ENCODE assay signal across 8 cellular contexts in genomic region chr4:111937368-111937767, GRCh38.
DNase-seq lines count a peak whose midpoint lies in the region; ATAC-seq, FAIRE-seq and TF ChIP-seq lines count a peak whose summit lies in the region.

No MANE protein-coding gene starts in this region.

- H3K4me2 ChIP-seq in endothelial cell of umbilical vein (ENCODE audit: insufficient read depth, low read length), result no peak overlapping the region

- intact Hi-C loops in endothelial cell of umbilical vein (cut with micrococcal nuclease), result loop anchor here (2.0 kb wide), 1 partner anchor 295 kb away; no protein-coding TSS in a partner anchor
- intact Hi-C loops in spleen (cut with DNase I; ENCODE audit: low total_unique reads), result no loop called here
- intact Hi-C loops in Right ventricle myocardium superior (cut with DNase I), result no loop called here
- intact Hi-C loops in heart right ventricle (cut with DNase I), result loop anchor here in 2 of 10 donors (2.0 to 10.0 kb wide), 2 partner anchors 31 to 293 kb away; no protein-coding TSS in a partner anchor

- no peak for FAIRE-seq in endothelial cell of umbilical vein (lab: Jason Lieb, UNC)

- no peak overlapping the region for H2AFZ ChIP-seq in endothelial cell of umbilical vein (ENCODE audit: low read depth, low read length)

- no peak overlapping the region for H3K9ac ChIP-seq in endothelial cell of umbilical vein (replicated peaks; ENCODE audit: extremely low read depth, insufficient read depth, low read length)

- H3K36me3 ChIP-seq in endothelial cell of umbilical vein (ENCODE audit: control insufficient read depth in 2 of 2, extremely low read depth in 1 of 2, insufficient read depth in 2 of 2, low read length in 2 of 2) (no peaks in the 10 kb centered on the region), spleen (no peaks in the 10 kb centered on the region), heart right ventricle (no peaks in the 10 kb centered on the region)

- H3K27me3 ChIP-seq in endothelial cell of umbilical vein (ENCODE audit: control insufficient read depth in 2 of 2, insufficient read depth in 2 of 2, low read length in 2 of 2), result peaks cover 7 to 12% of the 10 kb centered on the region in 2 experiments
- H3K27me3 ChIP-seq in spleen (replicated peaks in 1 of 7), result no peaks in the 10 kb centered on the region
- H3K27me3 ChIP-seq in heart right ventricle, result peaks cover 0 to 11% (median 7%) of the 10 kb centered on the region in 7 donors

- dilution Hi-C loops in endothelial cell of umbilical vein (cut with MboI; ENCODE audit: extremely low pct_ligation_motif_present, low sequenced_read_pairs), result no loop called here

- H3K9me1 ChIP-seq in endothelial cell of umbilical vein (replicated peaks; ENCODE audit: control insufficient read depth, extremely low read depth, insufficient read depth, low read length), result no peaks in the 10 kb centered on the region

- TF ChIP-seq CTCF in endothelial cell of umbilical vein (IDR thresholded peaks at IDR 0.05; ENCODE audit: extremely low read depth in 1 of 2, insufficient read depth in 1 of 2, low read depth in 1 of 2, low read length in 2 of 2), result no peak
- no peak for TF ChIP-seq CTCF in spleen (IDR thresholded peaks at IDR 0.05 in 8 of 11, conservative IDR thresholded peaks at IDR 0.05 in 3 of 11)
- TF ChIP-seq CTCF in heart right ventricle (IDR thresholded peaks at IDR 0.05), result no peak

- DNase-seq in NCI-H510A treated with DMSO at 0.1 percent for 48 hours (lab: John Stamatoyannopoulos, UW), result peak; percentile 19
- DNase-seq in NCI-H510A (lab: John Stamatoyannopoulos, UW), result no peak
- DNase-seq in NCI-H2227 treated with DMSO at 0.1 percent for 48 hours (lab: John Stamatoyannopoulos, UW), result peak; percentile 2
- DNase-seq in endothelial cell of umbilical vein (ENCODE audit: low read depth, low spot score), result peak; percentile 10
- no peak for DNase-seq in spleen
- DNase-seq in Right ventricle myocardium superior, result no peak
- no peak for DNase-seq in heart right ventricle

- BruUV-seq in endothelial cell of umbilical vein (replicated peaks; lab: Mats Ljungman, UMichigan), result no TSS peak

- H3K79me2 ChIP-seq in endothelial cell of umbilical vein (ENCODE audit: control insufficient read depth, insufficient read depth, low read length), result no peaks in the 10 kb centered on the region

- H3K9me3 ChIP-seq in endothelial cell of umbilical vein (replicated peaks; ENCODE audit: control insufficient read depth, insufficient read depth, low read length) (no peaks in the 10 kb centered on the region), spleen (no peaks in the 10 kb centered on the region), heart right ventricle (no peaks in the 10 kb centered on the region)

- ATAC-seq in HG02798 (IDR thresholded peaks at IDR 0.05; ENCODE audit: poor library complexity, unreplicated experiment), result peak; percentile 95
- no peak for ATAC-seq in Right ventricle myocardium superior (ENCODE audit: poor library complexity)
- no peak for ATAC-seq in heart right ventricle

- POLR2A ChIA-PET in endothelial cell of umbilical vein (lab: Charles Lee), result no interaction called here

- H3K4me3 ChIP-seq in endothelial cell of umbilical vein (replicated peaks in 1 of 3; ENCODE audit: insufficient read depth in 1 of 3, low read depth in 1 of 3, low read length in 3 of 3) (no peak overlapping the region), spleen (no peak overlapping the region), heart right ventricle (no peak overlapping the region)

- no peak overlapping the region for H3K27ac ChIP-seq in endothelial cell of umbilical vein (ENCODE audit: insufficient read depth, low read depth, low read length)
- no peak overlapping the region for H3K27ac ChIP-seq in spleen
- H3K27ac ChIP-seq in heart right ventricle, result no peak overlapping the region

- TF ChIP-seq POLR2A in endothelial cell of umbilical vein (IDR thresholded peaks at IDR 0.05; ENCODE audit: low read depth, low read length), result no peak
- no peak for TF ChIP-seq POLR2A in spleen (IDR thresholded peaks at IDR 0.05)

- H3K4me1 ChIP-seq in endothelial cell of umbilical vein (ENCODE audit: control insufficient read depth, extremely low read depth, insufficient read depth, low read length) (no peaks in the 10 kb centered on the region), spleen (no peaks in the 10 kb centered on the region), heart right ventricle (no peaks in the 10 kb centered on the region)

- H4K20me1 ChIP-seq in endothelial cell of umbilical vein (replicated peaks; ENCODE audit: control insufficient read depth, extremely low read depth, insufficient read depth, low read length), result no peaks in the 10 kb centered on the region

- CTCF ChIA-PET in endothelial cell of umbilical vein (lab: Charles Lee), result interaction anchor here (0.6 to 1.9 kb wide), 15 partner anchors 8 to 306 kb away, joined by 3 to 8 read pairs (median 4); no protein-coding TSS in a partner anchor

TF ChIP-seq in endothelial cell of umbilical vein, 7 proteins besides CTCF, POLR2A, EP300 and RAD21:
- TF ChIP-seq MYC (IDR thresholded peaks at IDR 0.05; ENCODE audit: low read depth, low read length) (no peak), EZH2 (IDR thresholded peaks at IDR 0.05; ENCODE audit: borderline replicate concordance, low read depth, low read length, severe bottlenecking) (no peak), GATA2 (IDR thresholded peaks at IDR 0.05; ENCODE audit: insufficient read depth, insufficient read length, low read depth, low read length) (no peak), JUN (IDR thresholded peaks at IDR 0.05; ENCODE audit: borderline replicate concordance, insufficient read depth, insufficient read length, low read depth) (no peak), FOS (IDR thresholded peaks at IDR 0.05; ENCODE audit: borderline replicate concordance, insufficient read depth, low read length) (no peak), POLR2AphosphoS5 (IDR thresholded peaks at IDR 0.05; ENCODE audit: insufficient read depth, low read depth, low read length) (no peak)
- TF ChIP-seq, protein P1, sequence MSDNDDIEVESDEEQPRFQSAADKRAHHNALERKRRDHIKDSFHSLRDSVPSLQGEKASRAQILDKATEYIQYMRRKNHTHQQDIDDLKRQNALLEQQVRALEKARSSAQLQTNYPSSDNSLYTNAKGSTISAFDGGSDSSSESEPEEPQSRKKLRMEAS (IDR thresholded peaks at IDR 0.05; ENCODE audit: insufficient read depth, insufficient read length), result no peak
TF ChIP-seq in endothelial cell of umbilical vein: peak in this region for 0.

Comparison
In these comparisons a context has a peak if more than half of its experiments do, and no peak if none do; other contexts are left out.
1. DNase-seq: peak in NCI-H510A treated with DMSO at 0.1 percent for 48 hours (single experiment), NCI-H2227 treated with DMSO at 0.1 percent for 48 hours (single experiment) and endothelial cell of umbilical vein (single experiment); none in NCI-H510A (single experiment), spleen (single experiment), Right ventricle myocardium superior (single experiment) and heart right ventricle (0 of 2).